ENCODE assay signal across 3 cellular contexts in the genomic region with DNA sequence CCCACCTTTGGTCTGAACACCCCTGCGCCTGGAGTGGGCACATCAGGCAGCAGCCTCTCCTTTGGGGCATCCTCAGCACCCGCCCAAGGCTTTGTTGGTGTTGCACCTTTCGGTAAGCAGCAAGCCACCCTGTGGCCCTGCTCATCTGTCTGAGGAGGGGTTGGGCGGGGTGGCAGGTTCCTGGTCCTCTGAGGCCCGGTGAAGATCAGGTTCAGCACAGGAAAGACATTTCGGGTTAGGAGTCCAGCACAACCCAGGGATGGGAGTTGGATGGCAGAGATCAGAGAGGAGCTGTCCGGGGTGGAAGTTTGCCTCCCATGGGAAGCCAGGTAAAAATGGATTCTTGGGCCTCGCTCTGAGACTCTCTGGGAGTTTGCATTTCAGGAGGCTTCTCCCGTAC. TPM values are rescaled to one million over a fixed set of nuclear protein-coding genes. Genes with fewer than 3 reads are reported as not detected.
"Had no signal": no experiment of that assay in that cellular context is flagged by ENCODE, and none has a peak within 500 bp of the region (broad histone marks: within the 10 kb centered on the region; RNA-seq: fewer than 3 reads in every experiment).

No MANE protein-coding gene starts in this region.

RNA-seq across cellular contexts. Expression of a gene that starts 23.7 kb away (rescaled TPM):
- total RNA-seq: dermis microvascular lymphatic vessel endothelial cell, pulmonary artery endothelial cell, vagina had no signal
